In genomic region chr19:18321729-18322091, GRCh38 we compare ENCODE assay signal across 7 cellular contexts. TPM values are rescaled to one million over a fixed set of nuclear protein-coding genes. Genes with fewer than 3 reads are reported as not detected.
A peak's percentile ranks its signal among the peaks of the same experiment; 100 is the strongest.
DNase-seq lines count a peak whose midpoint lies in the region; ATAC-seq, FAIRE-seq and TF ChIP-seq lines count a peak whose summit lies in the region.

No MANE protein-coding gene starts in this region.

- 27% methylated on average over 9 of the region's 9 CpGs for WGBS in esophagus squamous epithelium, 2 donors
- 15 to 31% (median 21%) methylated on average over 9 of the region's 9 CpGs for WGBS in small intestine, 3 donors
- 24 to 26% methylated on average over 9 of the region's 9 CpGs for WGBS in lower leg skin, 2 donors

- no peak for FAIRE-seq in small intestine (lab: Jason Lieb, UNC)

- no peak for DNase-seq in HFFc6
- DNase-seq in SK-N-DZ (ENCODE audit: low spot score) = peak; percentile 57
- no peak for DNase-seq in esophagus squamous epithelium (lab: John Stamatoyannopoulos, UW)
- DNase-seq in small intestine = no peak
- no peak for DNase-seq in HuH-7 (ENCODE audit: low spot score)
- DNase-seq in lower leg skin (ENCODE audit: low spot score in 2 of 2) = no peak

- H3K4me1 Mint-ChIP-seq in HFFc6 (ENCODE audit: low read depth) = peaks cover 35% of the 10 kb centered on the region

- H3K36me3 ChIP-seq in esophagus squamous epithelium (no peaks in the 10 kb centered on the region), small intestine (ENCODE audit: control insufficient read depth in 2 of 2, insufficient read depth in 2 of 2, low read length in 2 of 2) (no peaks in the 10 kb centered on the region)

- H3K36me3 Mint-ChIP-seq in HFFc6 (ENCODE audit: low read depth) = no peaks in the 10 kb centered on the region

- peaks cover 35 to 65% (median 50%) of the 10 kb centered on the region in 3 donors for H3K4me1 ChIP-seq in esophagus squamous epithelium
- peaks cover 8 to 11% of the 10 kb centered on the region in 2 donors for H3K4me1 ChIP-seq in small intestine (ENCODE audit: control insufficient read depth in 2 of 2, insufficient read depth in 1 of 2, low read depth in 1 of 2, low read length in 1 of 2)

- no peak for ATAC-seq in HG03139 (IDR thresholded peaks at IDR 0.05; ENCODE audit: unreplicated experiment)

- TF ChIP-seq CTCF in HFFc6 (IDR thresholded peaks at IDR 0.05) = no peak
- TF ChIP-seq CTCF in esophagus squamous epithelium (IDR thresholded peaks at IDR 0.05) = no peak
- no peak for TF ChIP-seq CTCF in lower leg skin (IDR thresholded peaks at IDR 0.05)

- intact Hi-C loops in esophagus squamous epithelium (cut with DNase I) (loop anchor here (2.0 kb wide), 1 partner anchor 41 kb away; the partner anchor contains the start of gene JUND), lower leg skin (cut with DNase I; ENCODE audit: low total_unique reads) (loop anchor here (2.0 kb wide), 1 partner anchor 41 kb away; the partner anchor contains the start of gene JUND)

- peak overlapping the region; percentile 56 to 85 (median 68) for H3K4me3 ChIP-seq in esophagus squamous epithelium
- H3K4me3 ChIP-seq in small intestine (ENCODE audit: low read depth in 1 of 2, low read length in 2 of 2) = peak overlapping the region in 1 of 2 donors; percentile 64
- no peak overlapping the region for H3K4me3 ChIP-seq in lower leg skin (ENCODE audit: low read depth, poor library complexity, severe bottlenecking)

- no peaks in the 10 kb centered on the region for H3K9me3 Mint-ChIP-seq in HFFc6

- TF ChIP-seq POLR2A in esophagus squamous epithelium (IDR thresholded peaks at IDR 0.05) (no peak), lower leg skin (IDR thresholded peaks at IDR 0.05) (no peak)

- H3K27me3 ChIP-seq in esophagus squamous epithelium = no peaks in the 10 kb centered on the region
- H3K27me3 ChIP-seq in small intestine (ENCODE audit: control insufficient read depth in 2 of 2, insufficient read depth in 2 of 2, low read length in 2 of 2) = no peaks in the 10 kb centered on the region

- peak overlapping the region; percentile 88 to 97 (median 94) for H3K27ac ChIP-seq in esophagus squamous epithelium
- peak overlapping the region; percentile 95 to 98 for H3K27ac ChIP-seq in small intestine (ENCODE audit: low read depth in 1 of 2, low read length in 1 of 2)

- peak overlapping the region; percentile 94 for H3K4me3 Mint-ChIP-seq in HFFc6

- H3K27ac Mint-ChIP-seq in HFFc6 = peak overlapping the region; percentile 98

- peaks cover 5% of the 10 kb centered on the region for H3K27me3 Mint-ChIP-seq in HFFc6 (ENCODE audit: insufficient read depth)

- H3K9me3 ChIP-seq in esophagus squamous epithelium (no peaks in the 10 kb centered on the region), small intestine (ENCODE audit: control insufficient read depth, low read depth) (no peaks in the 10 kb centered on the region)

RNA-seq across cellular contexts. Expression of gene LSM4, which starts 1.2 kb away (rescaled TPM):
- total RNA-seq in HFFc6 (2021; fragmentation: NEBNext Ultra II Directional; extraction: Animal tissue kit (Norgen Biotek cat#: 25700)) = 100 to 1,000 TPM; 175 to 217 (median 202) TPM
- 531 and 764 TPM in 2 replicates for polyA plus RNA-seq in SK-N-DZ (2014; cell fraction: cytosol; rRNA removed)
- polyA plus RNA-seq in SK-N-DZ (2014; cell fraction: nucleus; rRNA removed) = 542 and 583 TPM in 2 replicates
- total RNA-seq in esophagus squamous epithelium = 100 to 1,000 TPM in 3 of 4 donors, 10 to 100 TPM in 1; 97.3 to 228 (median 137) TPM
- 100 to 1,000 TPM; 166 to 269 (median 206) TPM for polyA plus RNA-seq in small intestine
- total RNA-seq in lower leg skin = 100 to 1,000 TPM in 2 of 4 donors, 10 to 100 TPM in 2; 59.7 to 149 (median 105) TPM

RNA-seq across cellular contexts. Expression of gene PGPEP1, which starts 18.7 kb away (rescaled TPM):
- total RNA-seq in HFFc6 (2021; fragmentation: NEBNext Ultra II Directional; extraction: Animal tissue kit (Norgen Biotek cat#: 25700)) = 10 to 100 TPM; 30.5 to 54.1 (median 32.4) TPM
- 0.05 and 0.13 TPM in 2 replicates for polyA plus RNA-seq in SK-N-DZ (2014; cell fraction: cytosol; rRNA removed)
- not detected in 2 replicates for polyA plus RNA-seq in SK-N-DZ (2014; cell fraction: nucleus; rRNA removed)
- total RNA-seq in esophagus squamous epithelium = 10 to 100 TPM in 1 of 4 donors, 1 to 10 TPM in 2, under 1 TPM in 1; 0.83 to 10.1 (median 5.3) TPM
- polyA plus RNA-seq in small intestine = 10 to 100 TPM; 29.1 to 47.0 (median 30.3) TPM
- total RNA-seq in lower leg skin = 1 to 10 TPM; 2.4 to 7.1 (median 4.8) TPM

RNA-seq across cellular contexts. Expression of gene JUND, which starts 40.3 kb away (rescaled TPM):
- 10 to 100 TPM; 70.3 to 99.9 (median 91.7) TPM for total RNA-seq in HFFc6 (2021; fragmentation: NEBNext Ultra II Directional; extraction: Animal tissue kit (Norgen Biotek cat#: 25700))
- polyA plus RNA-seq in SK-N-DZ (2014; cell fraction: cytosol; rRNA removed) = 80.4 and 92.1 TPM in 2 replicates
- 28.1 and 57.8 TPM in 2 replicates for polyA plus RNA-seq in SK-N-DZ (2014; cell fraction: nucleus; rRNA removed)
- total RNA-seq in esophagus squamous epithelium = 100 to 1,000 TPM in 3 of 4 donors, 10 to 100 TPM in 1; 71.7 to 192 (median 166) TPM
- 100 to 1,000 TPM; 129 to 211 (median 159) TPM for polyA plus RNA-seq in small intestine
- 100 to 1,000 TPM; 337 to 886 (median 413) TPM for total RNA-seq in lower leg skin

RNA-seq across cellular contexts. Expression of gene IQCN, which starts 47.5 kb away (rescaled TPM):
- total RNA-seq in HFFc6 (2021; fragmentation: NEBNext Ultra II Directional; extraction: Animal tissue kit (Norgen Biotek cat#: 25700)) = under 1 TPM; 0.40 to 0.87 (median 0.55) TPM
- 0.29 TPM in 1 of 2 replicates, not detected in the other for polyA plus RNA-seq in SK-N-DZ (2014; cell fraction: cytosol; rRNA removed)
- polyA plus RNA-seq in SK-N-DZ (2014; cell fraction: nucleus; rRNA removed) = 0.04 and 1.1 TPM in 2 replicates
- total RNA-seq in esophagus squamous epithelium (1 to 10 TPM in 2 of 4 donors, under 1 TPM in 2; 0.23 to 3.1 (median 0.96) TPM), lower leg skin (1 to 10 TPM in 3 of 4 donors, under 1 TPM in 1; 0.97 to 5.9 (median 3.1) TPM)
- 10 to 100 TPM in 1 of 3 donors, 1 to 10 TPM in 2; 1.5 to 15.2 (median 5.4) TPM for polyA plus RNA-seq in small intestine
